ENCODE assay signal across 1 cellular context in genomic region chr22:19730662-19731360, GRCh38.
TF ChIP-seq lines count a peak whose summit lies in the region.

No MANE protein-coding gene starts in this region.

TF ChIP-seq in K562, 482 proteins besides CTCF, POLR2A, EP300 and RAD21 (continued from another document and continues in another):
- TF ChIP-seq E2F1 (CRISPR knock-in tag; IDR thresholded peaks at IDR 0.05) = peak; percentile 97
- TF ChIP-seq ZBED1 (IDR thresholded peaks at IDR 0.05) = peak; percentile 31; the same call in 1 of the 2 replicates
- peak in 1 of 2 experiments; percentile 96; a peak in 2 of 4 replicates for TF ChIP-seq KDM4B (IDR thresholded peaks at IDR 0.05; ENCODE audit: borderline replicate concordance in 2 of 2, low read depth in 1 of 2)
- no peak for TF ChIP-seq PTRF (tag; IDR thresholded peaks at IDR 0.05)
- TF ChIP-seq JUN (IDR thresholded peaks at IDR 0.05; ENCODE audit: borderline replicate concordance, low read depth, low read length) = peak; percentile 63; the same call in 1 of the 2 replicates
- TF ChIP-seq JUN (CRISPR knock-in tag; IDR thresholded peaks at IDR 0.05; ENCODE audit: borderline replicate concordance) = no peak
- no peak for TF ChIP-seq GATAD2B (IDR thresholded peaks at IDR 0.05; ENCODE audit: borderline replicate concordance)
- no peak; the same call in 1 of the 2 replicates for TF ChIP-seq TAF7 (tag; IDR thresholded peaks at IDR 0.05)
- TF ChIP-seq, protein P1, sequence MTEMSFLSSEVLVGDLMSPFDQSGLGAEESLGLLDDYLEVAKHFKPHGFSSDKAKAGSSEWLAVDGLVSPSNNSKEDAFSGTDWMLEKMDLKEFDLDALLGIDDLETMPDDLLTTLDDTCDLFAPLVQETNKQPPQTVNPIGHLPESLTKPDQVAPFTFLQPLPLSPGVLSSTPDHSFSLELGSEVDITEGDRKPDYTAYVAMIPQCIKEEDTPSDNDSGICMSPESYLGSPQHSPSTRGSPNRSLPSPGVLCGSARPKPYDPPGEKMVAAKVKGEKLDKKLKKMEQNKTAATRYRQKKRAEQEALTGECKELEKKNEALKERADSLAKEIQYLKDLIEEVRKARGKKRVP (CRISPR knock-in tag; IDR thresholded peaks at IDR 0.05) = peak; percentile 80
- TF ChIP-seq PPARD (CRISPR knock-in tag; IDR thresholded peaks at IDR 0.05) = no peak
- TF ChIP-seq RAD51 (IDR thresholded peaks at IDR 0.05; ENCODE audit: borderline replicate concordance, low read depth) = no peak
- peak; percentile 69 for TF ChIP-seq CHD4 (IDR thresholded peaks at IDR 0.05; ENCODE audit: insufficient read depth, insufficient replicate concordance, low read depth, low read length, poor library complexity, severe bottlenecking)
- TF ChIP-seq ARID2 (IDR thresholded peaks at IDR 0.05) = peak; percentile 100
- no peak for TF ChIP-seq HOXB6 (CRISPR knock-in tag; IDR thresholded peaks at IDR 0.05; ENCODE audit: borderline replicate concordance)
- no peak for TF ChIP-seq ADNP (tag; IDR thresholded peaks at IDR 0.05)
- peak; percentile 90 for TF ChIP-seq THAP12 (CRISPR knock-in tag; IDR thresholded peaks at IDR 0.05)
- TF ChIP-seq, protein P2, sequence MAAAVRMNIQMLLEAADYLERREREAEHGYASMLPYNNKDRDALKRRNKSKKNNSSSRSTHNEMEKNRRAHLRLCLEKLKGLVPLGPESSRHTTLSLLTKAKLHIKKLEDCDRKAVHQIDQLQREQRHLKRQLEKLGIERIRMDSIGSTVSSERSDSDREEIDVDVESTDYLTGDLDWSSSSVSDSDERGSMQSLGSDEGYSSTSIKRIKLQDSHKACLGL (CRISPR knock-in tag; IDR thresholded peaks at IDR 0.05; ENCODE audit: borderline replicate concordance, poor library complexity, severe bottlenecking) = peak; percentile 45
- peak; percentile 84; the same call in 1 of the 2 replicates for TF ChIP-seq BRD4 (IDR thresholded peaks at IDR 0.05)
- TF ChIP-seq ZNF140 (CRISPR knock-in tag; IDR thresholded peaks at IDR 0.05) = no peak
- no peak for TF ChIP-seq KAT2B (IDR thresholded peaks at IDR 0.05; ENCODE audit: low read depth, low read length)
- no peak for TF ChIP-seq NCOA4 (IDR thresholded peaks at IDR 0.05; ENCODE audit: partially characterized antibody)
- TF ChIP-seq SMARCC2 (IDR thresholded peaks at IDR 0.05; ENCODE audit: low read depth) = 0 out of 2 replicates have a peak, but pooled peaks have one; percentile 49
- TF ChIP-seq, protein P3, sequence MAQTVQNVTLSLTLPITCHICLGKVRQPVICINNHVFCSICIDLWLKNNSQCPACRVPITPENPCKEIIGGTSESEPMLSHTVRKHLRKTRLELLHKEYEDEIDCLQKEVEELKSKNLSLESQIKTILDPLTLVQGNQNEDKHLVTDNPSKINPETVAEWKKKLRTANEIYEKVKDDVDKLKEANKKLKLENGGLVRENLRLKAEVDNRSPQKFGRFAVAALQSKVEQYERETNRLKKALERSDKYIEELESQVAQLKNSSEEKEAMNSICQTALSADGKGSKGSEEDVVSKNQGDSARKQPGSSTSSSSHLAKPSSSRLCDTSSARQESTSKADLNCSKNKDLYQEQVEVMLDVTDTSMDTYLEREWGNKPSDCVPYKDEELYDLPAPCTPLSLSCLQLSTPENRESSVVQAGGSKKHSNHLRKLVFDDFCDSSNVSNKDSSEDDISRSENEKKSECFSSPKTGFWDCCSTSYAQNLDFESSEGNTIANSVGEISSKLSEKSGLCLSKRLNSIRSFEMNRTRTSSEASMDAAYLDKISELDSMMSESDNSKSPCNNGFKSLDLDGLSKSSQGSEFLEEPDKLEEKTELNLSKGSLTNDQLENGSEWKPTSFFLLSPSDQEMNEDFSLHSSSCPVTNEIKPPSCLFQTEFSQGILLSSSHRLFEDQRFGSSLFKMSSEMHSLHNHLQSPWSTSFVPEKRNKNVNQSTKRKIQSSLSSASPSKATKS (CRISPR knock-in tag; IDR thresholded peaks at IDR 0.05) = no peak
- TF ChIP-seq HMG20B (CRISPR knock-in tag; IDR thresholded peaks at IDR 0.05) = no peak
- no peak for TF ChIP-seq E4F1 (CRISPR knock-in tag; IDR thresholded peaks at IDR 0.05; ENCODE audit: borderline replicate concordance)
- TF ChIP-seq MED1 (CRISPR knock-in tag; IDR thresholded peaks at IDR 0.05; ENCODE audit: borderline replicate concordance) = no peak
- no peak for TF ChIP-seq MCM2 (IDR thresholded peaks at IDR 0.05; ENCODE audit: low read depth)
- peak; percentile 52 for TF ChIP-seq ARHGAP35 (IDR thresholded peaks at IDR 0.05; ENCODE audit: partially characterized antibody)
- no peak for TF ChIP-seq ZC3H4 (CRISPR knock-in tag; IDR thresholded peaks at IDR 0.05; ENCODE audit: borderline replicate concordance)
- TF ChIP-seq, protein P4, sequence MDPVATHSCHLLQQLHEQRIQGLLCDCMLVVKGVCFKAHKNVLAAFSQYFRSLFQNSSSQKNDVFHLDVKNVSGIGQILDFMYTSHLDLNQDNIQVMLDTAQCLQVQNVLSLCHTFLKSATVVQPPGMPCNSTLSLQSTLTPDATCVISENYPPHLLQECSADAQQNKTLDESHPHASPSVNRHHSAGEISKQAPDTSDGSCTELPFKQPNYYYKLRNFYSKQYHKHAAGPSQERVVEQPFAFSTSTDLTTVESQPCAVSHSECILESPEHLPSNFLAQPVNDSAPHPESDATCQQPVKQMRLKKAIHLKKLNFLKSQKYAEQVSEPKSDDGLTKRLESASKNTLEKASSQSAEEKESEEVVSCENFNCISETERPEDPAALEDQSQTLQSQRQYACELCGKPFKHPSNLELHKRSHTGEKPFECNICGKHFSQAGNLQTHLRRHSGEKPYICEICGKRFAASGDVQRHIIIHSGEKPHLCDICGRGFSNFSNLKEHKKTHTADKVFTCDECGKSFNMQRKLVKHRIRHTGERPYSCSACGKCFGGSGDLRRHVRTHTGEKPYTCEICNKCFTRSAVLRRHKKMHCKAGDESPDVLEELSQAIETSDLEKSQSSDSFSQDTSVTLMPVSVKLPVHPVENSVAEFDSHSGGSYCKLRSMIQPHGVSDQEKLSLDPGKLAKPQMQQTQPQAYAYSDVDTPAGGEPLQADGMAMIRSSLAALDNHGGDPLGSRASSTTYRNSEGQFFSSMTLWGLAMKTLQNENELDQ (CRISPR knock-in tag; IDR thresholded peaks at IDR 0.05; ENCODE audit: borderline replicate concordance) = no peak
- TF ChIP-seq HDAC1 (IDR thresholded peaks at IDR 0.05) = peak in 1 of 2 experiments; percentile 99; a peak in 2 of 4 replicates
- no peak for TF ChIP-seq PREB (CRISPR knock-in tag; IDR thresholded peaks at IDR 0.05)
- no peak for TF ChIP-seq EZH2 (IDR thresholded peaks at IDR 0.05; ENCODE audit: borderline replicate concordance, low read depth, low read length)
- no peak for TF ChIP-seq SOX6 (IDR thresholded peaks at IDR 0.05)
- TF ChIP-seq CHD2 (IDR thresholded peaks at IDR 0.05; ENCODE audit: low read depth, low read length) = peak; percentile 60; the same call in 1 of the 2 replicates
- no peak for TF ChIP-seq FOSL1 (tag; conservative IDR thresholded peaks at IDR 0.05)
- peak; percentile 84; the same call in 1 of the 2 replicates for TF ChIP-seq ZNF830 (CRISPR knock-in tag; IDR thresholded peaks at IDR 0.05)
- no peak; the same call in 1 of the 2 replicates for TF ChIP-seq ZNF561 (CRISPR knock-in tag; conservative IDR thresholded peaks at IDR 0.05)
- TF ChIP-seq, protein P5, sequence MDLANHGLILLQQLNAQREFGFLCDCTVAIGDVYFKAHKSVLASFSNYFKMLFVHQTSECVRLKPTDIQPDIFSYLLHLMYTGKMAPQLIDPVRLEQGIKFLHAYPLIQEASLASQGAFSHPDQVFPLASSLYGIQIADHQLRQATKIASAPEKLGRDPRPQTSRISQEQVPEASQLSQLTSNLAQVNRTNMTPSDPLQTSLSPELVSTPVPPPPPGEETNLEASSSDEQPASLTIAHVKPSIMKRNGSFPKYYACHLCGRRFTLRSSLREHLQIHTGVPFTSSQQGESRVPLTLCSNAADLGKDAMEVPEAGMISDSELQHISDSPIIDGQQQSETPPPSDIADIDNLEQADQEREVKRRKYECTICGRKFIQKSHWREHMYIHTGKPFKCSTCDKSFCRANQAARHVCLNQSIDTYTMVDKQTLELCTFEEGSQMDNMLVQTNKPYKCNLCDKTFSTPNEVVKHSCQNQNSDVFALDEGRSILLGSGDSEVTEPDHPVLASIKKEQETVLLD (IDR thresholded peaks at IDR 0.05) = peak; percentile 84
- TF ChIP-seq HIVEP1 (CRISPR knock-in tag; IDR thresholded peaks at IDR 0.05) = peak; percentile 26; the same call in 1 of the 2 replicates
- no peak for TF ChIP-seq GABPB2 (CRISPR knock-in tag; conservative IDR thresholded peaks at IDR 0.05)
- TF ChIP-seq RBBP5 (IDR thresholded peaks at IDR 0.05; ENCODE audit: borderline replicate concordance, insufficient read depth, low read length, poor library complexity, severe bottlenecking) = peak; percentile 54
- peak; percentile 81; the same call in 1 of the 2 replicates for TF ChIP-seq FOXO4 (CRISPR knock-in tag; IDR thresholded peaks at IDR 0.05)
- peak; percentile 69 for TF ChIP-seq ZNF384 (IDR thresholded peaks at IDR 0.05; ENCODE audit: low read depth, low read length)
- peak; percentile 97 for TF ChIP-seq CAMTA2 (CRISPR knock-in tag; conservative IDR thresholded peaks at IDR 0.05)
- peak; percentile 87 for TF ChIP-seq SETDB1 (IDR thresholded peaks at IDR 0.05; ENCODE audit: low read length)
- TF ChIP-seq MTA1 (IDR thresholded peaks at IDR 0.05; ENCODE audit: borderline replicate concordance) = peak; percentile 84; the same call in 1 of the 2 replicates
- peak; percentile 76; the same call in 1 of the 2 replicates for TF ChIP-seq ZNF280B (CRISPR knock-in tag; IDR thresholded peaks at IDR 0.05)
- TF ChIP-seq ZNF354B (CRISPR knock-in tag; IDR thresholded peaks at IDR 0.05) = no peak
- TF ChIP-seq KLF10 (CRISPR knock-in tag; IDR thresholded peaks at IDR 0.05) = no peak
